In genomic region chr10:88082391-88082790, GRCh38 we compare ENCODE assay signal across 13 cellular contexts.
DNase-seq lines count a peak whose midpoint lies in the region; ATAC-seq, FAIRE-seq and TF ChIP-seq lines count a peak whose summit lies in the region.
"Had no signal": no experiment of that assay in that cellular context is flagged by ENCODE, and none has a peak within 500 bp of the region (broad histone marks: within the 10 kb centered on the region; RNA-seq: fewer than 3 reads in every experiment).

No MANE protein-coding gene starts in this region.

- no peak for DNase-seq in stimulated activated naive B cell treated with anti-CD40 and anti-IgM and Interleukin-4, amounts not matched to agents 10 μg/mL and 1 μg/mL and 100 μg/mL, for 72 hours
- DNase-seq in activated T-helper 1 cell treated with anti-CD3 and anti-CD28 coated beads, Interleukin-12 subunit alpha, Interleukin-12 subunit beta, Interleukin-2, Interleukin-4 antibody, amounts not matched to agents 30 ng/mL and 10 ng/mL and 1 ng/mL, durations not matched to agents 14 hours and 24 hours and 36 hours (ENCODE audit: low spot score), result no peak
- DNase-seq in frontal cortex (ENCODE audit: low spot score in 2 of 2), result no peak
- DNase-seq in MCF 10A (ENCODE audit: unreplicated experiment), result no peak
- DNase-seq: activated naive CD4-positive, alpha-beta T cell treated with anti-CD3 and anti-CD28 coated beads, Interleukin-2, amount 10 ng/mL, durations not matched to agents 7 days and 5 days; Calu3; IMR-90; left ventricle myocardium inferior; NCI-H345; SIG-M5 had no signal

- intact Hi-C loops in activated T-helper 1 cell treated with anti-CD3 and anti-CD28 coated beads, Interleukin-12 subunit alpha, Interleukin-12 subunit beta, Interleukin-2, Interleukin-4 antibody, amounts not matched to agents 30 ng/mL and 10 ng/mL and 1 ng/mL, durations not matched to agents 14 hours and 24 hours and 36 hours (cut with micrococcal nuclease), result no loop called here
- intact Hi-C loops in MCF 10A (cut with micrococcal nuclease), result no loop called here

- no peak overlapping the region for H3K4me3 Mint-ChIP-seq in stimulated activated naive B cell treated with anti-CD40 and anti-IgM and Interleukin-4, amounts not matched to agents 10 μg/mL and 1 μg/mL and 100 μg/mL, for 72 hours
- no peak overlapping the region for H3K4me3 Mint-ChIP-seq in activated T-helper 1 cell treated with anti-CD3 and anti-CD28 coated beads, Interleukin-12 subunit alpha, Interleukin-12 subunit beta, Interleukin-2, Interleukin-4 antibody, amounts not matched to agents 30 ng/mL and 10 ng/mL and 1 ng/mL, durations not matched to agents 14 hours and 24 hours and 36 hours
- H3K4me3 Mint-ChIP-seq in MCF 10A (ENCODE audit: unreplicated experiment), result no peak overlapping the region
- H3K4me3 Mint-ChIP-seq: activated naive CD4-positive, alpha-beta T cell treated with anti-CD3 and anti-CD28 coated beads, Interleukin-2, amount 10 ng/mL, durations not matched to agents 7 days and 5 days had no signal

- peaks cover 24 to 46% of the 10 kb centered on the region in 2 donors for H3K4me1 Mint-ChIP-seq in stimulated activated naive B cell treated with anti-CD40 and anti-IgM and Interleukin-4, amounts not matched to agents 10 μg/mL and 1 μg/mL and 100 μg/mL, for 72 hours
- H3K4me1 Mint-ChIP-seq in activated T-helper 1 cell treated with anti-CD3 and anti-CD28 coated beads, Interleukin-12 subunit alpha, Interleukin-12 subunit beta, Interleukin-2, Interleukin-4 antibody, amounts not matched to agents 30 ng/mL and 10 ng/mL and 1 ng/mL, durations not matched to agents 14 hours and 24 hours and 36 hours (ENCODE audit: low read depth), result no peaks in the 10 kb centered on the region
- peaks cover 34% of the 10 kb centered on the region for H3K4me1 Mint-ChIP-seq in MCF 10A (ENCODE audit: insufficient read depth, unreplicated experiment)
- H3K4me1 Mint-ChIP-seq: activated naive CD4-positive, alpha-beta T cell treated with anti-CD3 and anti-CD28 coated beads, Interleukin-2, amount 10 ng/mL, durations not matched to agents 7 days and 5 days had no signal

- no TSS peak for BruUV-seq in MCF 10A (replicated peaks; lab: Mats Ljungman, UMichigan)

- H3K9me3 Mint-ChIP-seq in stimulated activated naive B cell treated with anti-CD40 and anti-IgM and Interleukin-4, amounts not matched to agents 10 μg/mL and 1 μg/mL and 100 μg/mL, for 72 hours, result no peaks in the 10 kb centered on the region
- H3K9me3 Mint-ChIP-seq in activated T-helper 1 cell treated with anti-CD3 and anti-CD28 coated beads, Interleukin-12 subunit alpha, Interleukin-12 subunit beta, Interleukin-2, Interleukin-4 antibody, amounts not matched to agents 30 ng/mL and 10 ng/mL and 1 ng/mL, durations not matched to agents 14 hours and 24 hours and 36 hours, result no peaks in the 10 kb centered on the region
- no peaks in the 10 kb centered on the region for H3K9me3 Mint-ChIP-seq in MCF 10A (ENCODE audit: unreplicated experiment)
- H3K9me3 Mint-ChIP-seq: activated naive CD4-positive, alpha-beta T cell treated with anti-CD3 and anti-CD28 coated beads, Interleukin-2, amount 10 ng/mL, durations not matched to agents 7 days and 5 days had no signal

- H3K27me3 Mint-ChIP-seq in stimulated activated naive B cell treated with anti-CD40 and anti-IgM and Interleukin-4, amounts not matched to agents 10 μg/mL and 1 μg/mL and 100 μg/mL, for 72 hours, result no peaks in the 10 kb centered on the region
- H3K27me3 Mint-ChIP-seq in activated T-helper 1 cell treated with anti-CD3 and anti-CD28 coated beads, Interleukin-12 subunit alpha, Interleukin-12 subunit beta, Interleukin-2, Interleukin-4 antibody, amounts not matched to agents 30 ng/mL and 10 ng/mL and 1 ng/mL, durations not matched to agents 14 hours and 24 hours and 36 hours (ENCODE audit: insufficient read depth), result peaks cover 29% of the 10 kb centered on the region
- H3K27me3 Mint-ChIP-seq in MCF 10A (ENCODE audit: insufficient read depth, unreplicated experiment), result no peaks in the 10 kb centered on the region

- CTCF ChIA-PET in MCF 10A (lab: Yijun Ruan, JAX), result interaction anchor here (0.6 to 1.1 kb wide), 4 partner anchors 9 to 39 kb away, joined by 3 to 5 read pairs (median 3); no protein-coding TSS in a partner anchor

- H3K36me3 Mint-ChIP-seq in stimulated activated naive B cell treated with anti-CD40 and anti-IgM and Interleukin-4, amounts not matched to agents 10 μg/mL and 1 μg/mL and 100 μg/mL, for 72 hours, result no peaks in the 10 kb centered on the region
- H3K36me3 Mint-ChIP-seq in activated T-helper 1 cell treated with anti-CD3 and anti-CD28 coated beads, Interleukin-12 subunit alpha, Interleukin-12 subunit beta, Interleukin-2, Interleukin-4 antibody, amounts not matched to agents 30 ng/mL and 10 ng/mL and 1 ng/mL, durations not matched to agents 14 hours and 24 hours and 36 hours (ENCODE audit: low read depth), result no peaks in the 10 kb centered on the region
- H3K36me3 Mint-ChIP-seq in MCF 10A (ENCODE audit: insufficient read depth, unreplicated experiment), result no peaks in the 10 kb centered on the region
- H3K36me3 Mint-ChIP-seq: activated naive CD4-positive, alpha-beta T cell treated with anti-CD3 and anti-CD28 coated beads, Interleukin-2, amount 10 ng/mL, durations not matched to agents 7 days and 5 days had no signal

- H3K27ac Mint-ChIP-seq in stimulated activated naive B cell treated with anti-CD40 and anti-IgM and Interleukin-4, amounts not matched to agents 10 μg/mL and 1 μg/mL and 100 μg/mL, for 72 hours, result peak overlapping the region; percentile 47
- H3K27ac Mint-ChIP-seq in activated T-helper 1 cell treated with anti-CD3 and anti-CD28 coated beads, Interleukin-12 subunit alpha, Interleukin-12 subunit beta, Interleukin-2, Interleukin-4 antibody, amounts not matched to agents 30 ng/mL and 10 ng/mL and 1 ng/mL, durations not matched to agents 14 hours and 24 hours and 36 hours, result no peak overlapping the region
- H3K27ac Mint-ChIP-seq in MCF 10A (ENCODE audit: low read depth, unreplicated experiment), result no peak overlapping the region
- H3K27ac Mint-ChIP-seq: activated naive CD4-positive, alpha-beta T cell treated with anti-CD3 and anti-CD28 coated beads, Interleukin-2, amount 10 ng/mL, durations not matched to agents 7 days and 5 days had no signal

- FAIRE-seq in frontal cortex (lab: Jason Lieb, UNC), result no peak

- TF ChIP-seq CTCF in MCF 10A (IDR thresholded peaks at IDR 0.05; ENCODE audit: unreplicated experiment), result no peak

- peak; percentile 15 for ATAC-seq in GM19324 (IDR thresholded peaks at IDR 0.05; ENCODE audit: low FRiP score, unreplicated experiment)
- ATAC-seq in HG02642 (IDR thresholded peaks at IDR 0.05; ENCODE audit: poor library complexity, unreplicated experiment), result peak; percentile 39
- peak; percentile 26 for ATAC-seq in HG03457 (IDR thresholded peaks at IDR 0.05; ENCODE audit: unreplicated experiment)
- ATAC-seq in stimulated activated naive B cell treated with anti-CD40 and anti-IgM and Interleukin-4, amounts not matched to agents 10 μg/mL and 1 μg/mL and 100 μg/mL, for 72 hours (replicated peaks), result peak; percentile 4 to 15

- POLR2A ChIA-PET in MCF 10A (lab: Yijun Ruan, JAX), result interaction anchor here (1.0 to 3.5 kb wide), 5 partner anchors 10 to 220 kb away, joined by 3 to 19 read pairs (median 14); partner anchors contain the start of genes KLLN and PTEN
